In genomic region chr12:120242275-120242799, GRCh38 we compare ENCODE assay signal across 1 cellular context.
TF ChIP-seq lines count a peak whose summit lies in the region.

No MANE protein-coding gene starts in this region.

TF ChIP-seq in K562, 482 proteins besides CTCF, POLR2A, EP300 and RAD21 (continues in another document):
- TF ChIP-seq NUFIP1 (IDR thresholded peaks at IDR 0.05; ENCODE audit: partially characterized antibody) (no peak), ZNF134 (CRISPR knock-in tag; conservative IDR thresholded peaks at IDR 0.05) (peak; percentile 82), FOXK2 (conservative IDR thresholded peaks at IDR 0.05 in 1 of 2, IDR thresholded peaks at IDR 0.05 in 1 of 2; ENCODE audit: low read depth in 2 of 2) (no peak), SMARCC2 (IDR thresholded peaks at IDR 0.05; ENCODE audit: low read depth) (peak; percentile 79; the same call in 1 of the 2 replicates), ARNT (IDR thresholded peaks at IDR 0.05) (peak; percentile 76 to 92), NFE2 (IDR thresholded peaks at IDR 0.05; ENCODE audit: low read depth) (peak; percentile 43), ZNF263 (CRISPR knock-in tag; IDR thresholded peaks at IDR 0.05; ENCODE audit: borderline replicate concordance) (no peak), PHF20 (IDR thresholded peaks at IDR 0.05; ENCODE audit: partially characterized antibody) (no peak), PRPF4 (IDR thresholded peaks at IDR 0.05; ENCODE audit: insufficient read depth, low read depth, low read length, poor library complexity, severe bottlenecking) (no peak), TSC22D4 (tag; IDR thresholded peaks at IDR 0.05) (no peak), MYC (IDR thresholded peaks at IDR 0.05; ENCODE audit: low read depth, low read length) (peak; percentile 95), MYC (CRISPR knock-in tag; IDR thresholded peaks at IDR 0.05; ENCODE audit: borderline replicate concordance, low read depth) (0 out of 2 replicates have a peak, but pooled peaks have one; percentile 33), SMAD3 (CRISPR knock-in tag; conservative IDR thresholded peaks at IDR 0.05) (peak; percentile 64; the same call in 1 of the 2 replicates), ZKSCAN1 (IDR thresholded peaks at IDR 0.05; ENCODE audit: low read depth, low read length) (peak; percentile 51; the same call in 1 of the 2 replicates), FIP1L1 (IDR thresholded peaks at IDR 0.05; ENCODE audit: low read depth, low read length, poor library complexity, severe bottlenecking) (no peak), ZNF124 (CRISPR knock-in tag; IDR thresholded peaks at IDR 0.05) (no peak), ZNF197 (CRISPR knock-in tag; IDR thresholded peaks at IDR 0.05; ENCODE audit: low read depth) (peak; percentile 86; the same call in 1 of the 2 replicates), ZFPM2 (CRISPR knock-in tag; IDR thresholded peaks at IDR 0.05) (no peak), RFX5 (IDR thresholded peaks at IDR 0.05; ENCODE audit: low read depth, low read length) (no peak), NCOA2 (IDR thresholded peaks at IDR 0.05; ENCODE audit: partially characterized antibody in 2 of 2) (no peak), SRSF3 (IDR thresholded peaks at IDR 0.05; ENCODE audit: insufficient read depth, low read length) (no peak), TCFL5 (CRISPR knock-in tag; conservative IDR thresholded peaks at IDR 0.05) (no peak), HLTF (IDR thresholded peaks at IDR 0.05) (peak; percentile 89), HDAC3 (IDR thresholded peaks at IDR 0.05; ENCODE audit: borderline replicate concordance, partially characterized antibody) (peak; percentile 97), PML (IDR thresholded peaks at IDR 0.05; ENCODE audit: low read length) (peak; percentile 89), CC2D1A (IDR thresholded peaks at IDR 0.05) (peak; percentile 95; the same call in 1 of the 2 replicates), ZNF165 (CRISPR knock-in tag; IDR thresholded peaks at IDR 0.05; ENCODE audit: borderline replicate concordance) (no peak), EHMT2 (IDR thresholded peaks at IDR 0.05) (peak; percentile 52; the same call in 1 of the 2 replicates), ZNF79 (CRISPR knock-in tag; IDR thresholded peaks at IDR 0.05; ENCODE audit: low read depth) (no peak), DACH1 (IDR thresholded peaks at IDR 0.05; ENCODE audit: partially characterized antibody) (peak; percentile 95), RBM39 (optimal IDR thresholded peaks at IDR 0.05; ENCODE audit: low read depth, low read length) (no peak), TEAD4 (IDR thresholded peaks at IDR 0.05; ENCODE audit: low read length) (peak; percentile 96), TEAD4 (CRISPR knock-in tag; IDR thresholded peaks at IDR 0.05; ENCODE audit: borderline replicate concordance) (no peak; the same call in 1 of the 2 replicates), U2AF1 (optimal IDR thresholded peaks at IDR 0.05; ENCODE audit: low read depth, low read length) (no peak), XRCC3 (IDR thresholded peaks at IDR 0.05) (no peak), PBX2 (CRISPR knock-in tag; IDR thresholded peaks at IDR 0.05; ENCODE audit: low read depth) (no peak), PBX2 (tag; conservative IDR thresholded peaks at IDR 0.05; ENCODE audit: low read depth) (no peak), CTBP1 (IDR thresholded peaks at IDR 0.05; ENCODE audit: borderline replicate concordance) (peak; percentile 94), ZNF75A (CRISPR knock-in tag; IDR thresholded peaks at IDR 0.05) (no peak), CHD4 (IDR thresholded peaks at IDR 0.05; ENCODE audit: insufficient read depth, insufficient replicate concordance, low read depth, low read length, poor library complexity, severe bottlenecking) (no peak), U2AF2 (optimal IDR thresholded peaks at IDR 0.05; ENCODE audit: low read depth, low read length) (no peak), BRD9 (IDR thresholded peaks at IDR 0.05; ENCODE audit: low read depth, partially characterized antibody) (no peak), KLF10 (CRISPR knock-in tag; IDR thresholded peaks at IDR 0.05) (no peak), GABPB1 (CRISPR knock-in tag; IDR thresholded peaks at IDR 0.05) (peak; percentile 64; the same call in 1 of the 2 replicates), ETS2 (tag; IDR thresholded peaks at IDR 0.05; ENCODE audit: borderline replicate concordance, poor library complexity, severe bottlenecking) (no peak), REST (CRISPR knock-in tag; IDR thresholded peaks at IDR 0.05; ENCODE audit: low read depth) (no peak), NFIX (CRISPR knock-in tag; IDR thresholded peaks at IDR 0.05; ENCODE audit: low read depth) (no peak), DNMT1 (IDR thresholded peaks at IDR 0.05) (no peak), PRDM10 (IDR thresholded peaks at IDR 0.05; ENCODE audit: partially characterized antibody) (peak; percentile 9), SRSF1 (IDR thresholded peaks at IDR 0.05; ENCODE audit: low read depth, low read length) (no peak), ATF7 (IDR thresholded peaks at IDR 0.05) (peak; percentile 65; the same call in 1 of the 2 replicates)
- TF ChIP-seq, protein P1, sequence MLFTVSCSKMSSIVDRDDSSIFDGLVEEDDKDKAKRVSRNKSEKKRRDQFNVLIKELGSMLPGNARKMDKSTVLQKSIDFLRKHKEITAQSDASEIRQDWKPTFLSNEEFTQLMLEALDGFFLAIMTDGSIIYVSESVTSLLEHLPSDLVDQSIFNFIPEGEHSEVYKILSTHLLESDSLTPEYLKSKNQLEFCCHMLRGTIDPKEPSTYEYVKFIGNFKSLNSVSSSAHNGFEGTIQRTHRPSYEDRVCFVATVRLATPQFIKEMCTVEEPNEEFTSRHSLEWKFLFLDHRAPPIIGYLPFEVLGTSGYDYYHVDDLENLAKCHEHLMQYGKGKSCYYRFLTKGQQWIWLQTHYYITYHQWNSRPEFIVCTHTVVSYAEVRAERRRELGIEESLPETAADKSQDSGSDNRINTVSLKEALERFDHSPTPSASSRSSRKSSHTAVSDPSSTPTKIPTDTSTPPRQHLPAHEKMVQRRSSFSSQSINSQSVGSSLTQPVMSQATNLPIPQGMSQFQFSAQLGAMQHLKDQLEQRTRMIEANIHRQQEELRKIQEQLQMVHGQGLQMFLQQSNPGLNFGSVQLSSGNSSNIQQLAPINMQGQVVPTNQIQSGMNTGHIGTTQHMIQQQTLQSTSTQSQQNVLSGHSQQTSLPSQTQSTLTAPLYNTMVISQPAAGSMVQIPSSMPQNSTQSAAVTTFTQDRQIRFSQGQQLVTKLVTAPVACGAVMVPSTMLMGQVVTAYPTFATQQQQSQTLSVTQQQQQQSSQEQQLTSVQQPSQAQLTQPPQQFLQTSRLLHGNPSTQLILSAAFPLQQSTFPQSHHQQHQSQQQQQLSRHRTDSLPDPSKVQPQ (CRISPR knock-in tag; IDR thresholded peaks at IDR 0.05; ENCODE audit: borderline replicate concordance), result no peak
- TF ChIP-seq, protein P2, sequence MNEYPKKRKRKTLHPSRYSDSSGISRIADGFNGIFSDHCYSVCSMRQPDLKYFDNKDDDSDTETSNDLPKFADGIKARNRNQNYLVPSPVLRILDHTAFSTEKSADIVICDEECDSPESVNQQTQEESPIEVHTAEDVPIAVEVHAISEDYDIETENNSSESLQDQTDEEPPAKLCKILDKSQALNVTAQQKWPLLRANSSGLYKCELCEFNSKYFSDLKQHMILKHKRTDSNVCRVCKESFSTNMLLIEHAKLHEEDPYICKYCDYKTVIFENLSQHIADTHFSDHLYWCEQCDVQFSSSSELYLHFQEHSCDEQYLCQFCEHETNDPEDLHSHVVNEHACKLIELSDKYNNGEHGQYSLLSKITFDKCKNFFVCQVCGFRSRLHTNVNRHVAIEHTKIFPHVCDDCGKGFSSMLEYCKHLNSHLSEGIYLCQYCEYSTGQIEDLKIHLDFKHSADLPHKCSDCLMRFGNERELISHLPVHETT (CRISPR knock-in tag; conservative IDR thresholded peaks at IDR 0.05 in 1 of 2, IDR thresholded peaks at IDR 0.05 in 1 of 2), result peak in 1 of 2 experiments; percentile 75; a peak in 2 of 4 replicates
